17 cellular contexts compared by ENCODE assay signal in genomic region chr22:29816128-29816527, GRCh38. TPM values are rescaled to one million over a fixed set of nuclear protein-coding genes. Genes with fewer than 3 reads are reported as not detected.
A peak's percentile ranks its signal among the peaks of the same experiment; 100 is the strongest.
DNase-seq lines count a peak whose midpoint lies in the region; ATAC-seq and TF ChIP-seq lines count a peak whose summit lies in the region.
"Had no signal": no experiment of that assay in that cellular context is flagged by ENCODE, and none has a peak within 500 bp of the region (broad histone marks: within the 10 kb centered on the region; RNA-seq: fewer than 3 reads in every experiment).

No MANE protein-coding gene starts in this region.

- intact Hi-C loops in adrenal gland (cut with DNase I) = no loop called here
- intact Hi-C loops in heart left ventricle (cut with DNase I) = loop anchor here in 1 of 10 donors (5.0 kb wide), 1 partner anchor 34 kb away; no protein-coding TSS in a partner anchor
- intact Hi-C loops in gastrocnemius medialis (cut with DNase I; ENCODE audit: low total_unique reads) = no loop called here
- intact Hi-C loops in transverse colon (cut with DNase I; ENCODE audit: low total_unique reads) = no loop called here

- TF ChIP-seq POLR2A in adrenal gland (IDR thresholded peaks at IDR 0.05) (no peak), heart left ventricle (IDR thresholded peaks at IDR 0.05) (no peak), gastrocnemius medialis (IDR thresholded peaks at IDR 0.05) (no peak), transverse colon (IDR thresholded peaks at IDR 0.05) (no peak)

- no peaks in the 10 kb centered on the region; the same call in 1 of the 3 replicates for H3K4me1 Mint-ChIP-seq in GM23338
- no peaks in the 10 kb centered on the region for H3K4me1 Mint-ChIP-seq in chondrocyte (ENCODE audit: low read depth)

- no peaks in the 10 kb centered on the region for H3K9me3 ChIP-seq in adrenal gland (replicated peaks in 1 of 3)
- no peaks in the 10 kb centered on the region for H3K9me3 ChIP-seq in heart left ventricle
- H3K9me3 ChIP-seq in gastrocnemius medialis = no peaks in the 10 kb centered on the region
- H3K9me3 ChIP-seq in transverse colon = no peaks in the 10 kb centered on the region
- H3K9me3 ChIP-seq: BLaER1, pancreas, testis had no signal

- TF ChIP-seq EP300 in transverse colon (IDR thresholded peaks at IDR 0.05; ENCODE audit: low read depth) = no peak

- no peaks in the 10 kb centered on the region for H3F3A ChIP-seq in GM23338 (replicated peaks; ENCODE audit: low read depth)

- H3K27ac ChIP-seq in GM23338 (ENCODE audit: low read depth) (no peak overlapping the region), adrenal gland (no peak overlapping the region), heart left ventricle (peak overlapping the region in 8 of 12 donors; percentile 34 to 73 (median 54)), gastrocnemius medialis (peak overlapping the region; percentile 80 to 87 (median 84)), transverse colon (no peak overlapping the region)
- H3K27ac ChIP-seq: BLaER1, pancreas, testis had no signal

- in situ Hi-C loops in gastrocnemius medialis (cut with MboI; ENCODE audit: low sequenced_read_pairs in 4 of 4) = no loop called here
- in situ Hi-C loops in transverse colon (cut with MboI; ENCODE audit: low pct_ligation_motif_present in 1 of 4, low pct_unique_long_range_greater_than_20kb in 1 of 4, low sequenced_read_pairs in 3 of 4) = loop anchor here in 1 of 4 donors (25.0 kb wide), 1 partner anchor 196 kb away; no protein-coding TSS in a partner anchor

- no peaks in the 10 kb centered on the region for H3K79me2 ChIP-seq in GM23338 (replicated peaks; ENCODE audit: insufficient read depth)

- TF ChIP-seq CTCF in GM23338 (conservative IDR thresholded peaks at IDR 0.05; ENCODE audit: low read depth in 2 of 2) = no peak
- TF ChIP-seq CTCF in adrenal gland (IDR thresholded peaks at IDR 0.05) = no peak
- no peak for TF ChIP-seq CTCF in heart left ventricle (IDR thresholded peaks at IDR 0.05)
- no peak for TF ChIP-seq CTCF in gastrocnemius medialis (IDR thresholded peaks at IDR 0.05 in 4 of 5, conservative IDR thresholded peaks at IDR 0.05 in 1 of 5)
- no peak for TF ChIP-seq CTCF in transverse colon (IDR thresholded peaks at IDR 0.05)
- TF ChIP-seq CTCF in chondrocyte (IDR thresholded peaks at IDR 0.05) = no peak

- H3K9me2 ChIP-seq in GM23338 (ENCODE audit: insufficient read depth) = no peaks in the 10 kb centered on the region

- H3K4me1 ChIP-seq in GM23338 (ENCODE audit: insufficient read depth) (no peaks in the 10 kb centered on the region), adrenal gland (replicated peaks in 1 of 2) (peaks cover 0 to 4% of the 10 kb centered on the region in 2 donors), heart left ventricle (peaks cover 0 to 36% (median 25%) of the 10 kb centered on the region in 12 donors), gastrocnemius medialis (peaks cover 39 to 46% of the 10 kb centered on the region in 2 donors), transverse colon (peaks cover 0 to 25% (median 6%) of the 10 kb centered on the region in 4 donors)
- H3K4me1 ChIP-seq: BLaER1, pancreas had no signal

- no peak overlapping the region for H3K4me2 ChIP-seq in GM23338
- H3K4me2 ChIP-seq: BLaER1 had no signal

- DNase-seq in GM23338 (ENCODE audit: low spot score) (no peak), adrenal gland (peak in 6 of 7 donors; percentile 34 to 74 (median 60)), heart left ventricle (peak; percentile 48 to 88 (median 81)), gastrocnemius medialis (peak in 1 of 2 donors; percentile 69), transverse colon (no peak), chondrocyte (ENCODE audit: low spot score) (no peak), activated gamma-delta T cell treated with Interleukin-2 at 50 U/mL for 16 hours (no peak), ureter (ENCODE audit: low spot score) (no peak)
- DNase-seq: activated CD4-positive, alpha-beta memory T cell treated with anti-CD3 and anti-CD28 coated beads, Interleukin-2, amount 10 ng/mL, durations not matched to agents 7 days and 5 days; effector CD8-positive, alpha-beta T cell; NCI-H1436 treated with DMSO at 0.1 percent for 48 hours; NCI-H526 treated with DMSO at 0.1 percent for 48 hours; testis had no signal

- ATAC-seq in GM23338 (peak; percentile 56), heart left ventricle (peak; percentile 77 to 84 (median 82)), gastrocnemius medialis (peak in 1 of 2 donors; percentile 31)
- ATAC-seq: HCT116 had no signal

- H3K27me3 Mint-ChIP-seq in GM23338 (ENCODE audit: insufficient read depth, low read depth, poor library complexity) = peaks cover 1% of the 10 kb centered on the region
- no peaks in the 10 kb centered on the region for H3K27me3 Mint-ChIP-seq in chondrocyte (ENCODE audit: low read depth)
- H3K27me3 Mint-ChIP-seq: activated CD4-positive, alpha-beta memory T cell treated with anti-CD3 and anti-CD28 coated beads, Interleukin-2, amount 10 ng/mL, durations not matched to agents 7 days and 5 days had no signal

- no peaks in the 10 kb centered on the region for H4K20me1 ChIP-seq in GM23338 (replicated peaks; ENCODE audit: insufficient read depth)
- H4K20me1 ChIP-seq: BLaER1 had no signal

- no peak overlapping the region for H2AFZ ChIP-seq in GM23338

- H3K4me3 Mint-ChIP-seq in GM23338 = no peak overlapping the region
- no peak overlapping the region for H3K4me3 Mint-ChIP-seq in chondrocyte (ENCODE audit: unreplicated experiment)
- H3K4me3 Mint-ChIP-seq: activated CD4-positive, alpha-beta memory T cell treated with anti-CD3 and anti-CD28 coated beads, Interleukin-2, amount 10 ng/mL, durations not matched to agents 7 days and 5 days had no signal

- WGBS in adrenal gland, 4 donors = 37 to 50% (median 48%) methylated on average over 2 of the region's 2 CpGs
- 48 to 58% (median 49%) methylated on average over 2 of the region's 2 CpGs for WGBS in heart left ventricle, 4 donors
- 57% methylated on average over 2 of the region's 2 CpGs; no CpG with 5 or more reads in 1 of the 2 donors for WGBS in transverse colon (ENCODE audit: low coverage in 1 of 2), 2 donors

- H3K36me3 ChIP-seq in GM23338 (ENCODE audit: insufficient read depth) = peaks cover 11% of the 10 kb centered on the region
- peaks cover 0 to 50% of the 10 kb centered on the region in 2 donors for H3K36me3 ChIP-seq in adrenal gland (replicated peaks in 1 of 2)
- peaks cover 3 to 94% (median 71%) of the 10 kb centered on the region in 9 donors for H3K36me3 ChIP-seq in heart left ventricle
- peaks cover 0 to 67% of the 10 kb centered on the region in 2 donors for H3K36me3 ChIP-seq in gastrocnemius medialis
- peaks cover 0 to 34% (median 2%) of the 10 kb centered on the region in 4 donors for H3K36me3 ChIP-seq in transverse colon

- H3K27me3 ChIP-seq in GM23338 (ENCODE audit: insufficient read depth) (no peaks in the 10 kb centered on the region), adrenal gland (no peaks in the 10 kb centered on the region), heart left ventricle (no peaks in the 10 kb centered on the region), gastrocnemius medialis (no peaks in the 10 kb centered on the region), transverse colon (no peaks in the 10 kb centered on the region)
- H3K27me3 ChIP-seq: BLaER1, pancreas, testis had no signal

- H3K4me3 ChIP-seq in GM23338 (no peak overlapping the region), adrenal gland (no peak overlapping the region), heart left ventricle (no peak overlapping the region), gastrocnemius medialis (no peak overlapping the region), transverse colon (no peak overlapping the region)
- H3K4me3 ChIP-seq: BLaER1, pancreas, testis had no signal

- no peaks in the 10 kb centered on the region for H3K9me3 Mint-ChIP-seq in GM23338
- H3K9me3 Mint-ChIP-seq in chondrocyte (ENCODE audit: low read depth) = no peaks in the 10 kb centered on the region
- H3K9me3 Mint-ChIP-seq: activated CD4-positive, alpha-beta memory T cell treated with anti-CD3 and anti-CD28 coated beads, Interleukin-2, amount 10 ng/mL, durations not matched to agents 7 days and 5 days; activated T-helper 2 cell treated with anti-CD3 and anti-CD28 coated beads, Interferon-gamma antibody, Interleukin-2, Interleukin-4, amounts not matched to agents 10 μg/mL and 5 μg/mL and 100 μg/mL, durations not matched to agents 14 hours and 24 hours and 36 hours had no signal

- H3K36me3 Mint-ChIP-seq in GM23338 (ENCODE audit: low read depth) (peaks cover 37% of the 10 kb centered on the region), chondrocyte (ENCODE audit: low read depth) (peaks cover 39% of the 10 kb centered on the region)

- no peak overlapping the region for H3K27ac Mint-ChIP-seq in GM23338
- no peak overlapping the region for H3K27ac Mint-ChIP-seq in chondrocyte (ENCODE audit: unreplicated experiment)
- H3K27ac Mint-ChIP-seq: activated CD4-positive, alpha-beta memory T cell treated with anti-CD3 and anti-CD28 coated beads, Interleukin-2, amount 10 ng/mL, durations not matched to agents 7 days and 5 days; activated T-helper 2 cell treated with anti-CD3 and anti-CD28 coated beads, Interferon-gamma antibody, Interleukin-2, Interleukin-4, amounts not matched to agents 10 μg/mL and 5 μg/mL and 100 μg/mL, durations not matched to agents 14 hours and 24 hours and 36 hours had no signal

RNA-seq across cellular contexts. Expression of gene ASCC2, which starts 21.9 kb away (rescaled TPM):
- total RNA-seq in GM23338 (2014; rRNA removed; shearing (Covaris generic)) = 30.5 and 32.4 TPM in 2 replicates
- polyA plus RNA-seq in GM23338 (2016; fragmentation: Nextera tagmentation; extraction: Ambion mirVana) (31.3 and 34.6 TPM in 2 replicates), adrenal gland (100 to 1,000 TPM in 2 of 3 donors, 10 to 100 TPM in 1; 83.3 to 153 (median 144) TPM), heart left ventricle (10 to 100 TPM; 41.8 to 77.1 TPM)
- total RNA-seq in adrenal gland (100 to 1,000 TPM in 1 of 8 donors, 10 to 100 TPM in 7; 49.3 to 101 (median 73.2) TPM), heart left ventricle (10 to 100 TPM; 23.6 to 53.2 (median 30.4) TPM), gastrocnemius medialis (10 to 100 TPM; 26.4 to 45.2 (median 35.6) TPM), transverse colon (10 to 100 TPM; 46.8 to 69.4 (median 62.2) TPM), chondrocyte (43.2 to 65.8 TPM (median 44.2 TPM) in 3 replicates), ureter (147 TPM)

RNA-seq across cellular contexts. Expression of gene UQCR10, which starts 49.0 kb away (rescaled TPM):
- total RNA-seq in GM23338 (2014; rRNA removed; shearing (Covaris generic)) = 78.0 and 91.3 TPM in 2 replicates
- polyA plus RNA-seq in GM23338 (2016; fragmentation: Nextera tagmentation; extraction: Ambion mirVana) = 535 and 550 TPM in 2 replicates
- total RNA-seq in adrenal gland = 100 to 1,000 TPM in 7 of 8 donors, 10 to 100 TPM in 1; 51.3 to 204 (median 164) TPM
- 100 to 1,000 TPM; 217 to 489 (median 301) TPM for polyA plus RNA-seq in adrenal gland
- 100 to 1,000 TPM; 244 to 396 (median 299) TPM for total RNA-seq in heart left ventricle
- polyA plus RNA-seq in heart left ventricle = 1,000 to 10,000 TPM in 1 of 2 donors, 100 to 1,000 TPM in 1; 355 to 1,063 TPM
- 100 to 1,000 TPM; 119 to 261 (median 179) TPM for total RNA-seq in gastrocnemius medialis
- 100 to 1,000 TPM in 1 of 4 donors, 10 to 100 TPM in 3; 22.4 to 139 (median 47.3) TPM for total RNA-seq in transverse colon
- total RNA-seq in chondrocyte = 59.2 to 73.2 TPM (median 63.5 TPM) in 3 replicates
- 104 TPM for total RNA-seq in ureter

RNA-seq across cellular contexts. Expression of gene ZMAT5, which starts 49.3 kb away (rescaled TPM):
- total RNA-seq in GM23338 (2014; rRNA removed; shearing (Covaris generic)) = 12.2 and 14.6 TPM in 2 replicates
- polyA plus RNA-seq in GM23338 (2016; fragmentation: Nextera tagmentation; extraction: Ambion mirVana) (25.1 and 25.4 TPM in 2 replicates), adrenal gland (10 to 100 TPM; 13.1 to 97.8 (median 75.7) TPM), heart left ventricle (10 to 100 TPM; 30.1 to 37.2 TPM)
- total RNA-seq in adrenal gland (10 to 100 TPM; 16.3 to 52.1 (median 33.6) TPM), heart left ventricle (10 to 100 TPM; 19.4 to 28.9 (median 20.9) TPM), gastrocnemius medialis (10 to 100 TPM; 23.8 to 38.6 (median 33.8) TPM), transverse colon (10 to 100 TPM in 3 of 4 donors, not detected in 1; 13.8 to 20.2 (median 19.1) TPM), chondrocyte (16.6 to 18.8 TPM (median 18.1 TPM) in 3 replicates), ureter (21.8 TPM)

Comparison
In these comparisons a context has a peak if more than half of its experiments do, and no peak if none do; other contexts are left out.
1. DNase-seq: peak in adrenal gland (6 of 7) and heart left ventricle (5 of 5); none in GM23338 (single experiment), transverse colon (single experiment), chondrocyte (single experiment), activated gamma-delta T cell treated with Interleukin-2 at 50 U/mL for 16 hours (single experiment) and ureter (single experiment).
2. H3K27ac ChIP-seq: peak in heart left ventricle (8 of 12) and gastrocnemius medialis (4 of 4); none in GM23338 (single experiment), adrenal gland (0 of 5) and transverse colon (0 of 4).